18 cellular contexts compared by ENCODE assay signal in genomic region chr2:238138331-238139102, GRCh38. TPM values are rescaled to one million over a fixed set of nuclear protein-coding genes. Genes with fewer than 3 reads are reported as not detected.
A peak's percentile ranks its signal among the peaks of the same experiment; 100 is the strongest.
DNase-seq lines count a peak whose midpoint lies in the region; ATAC-seq and TF ChIP-seq lines count a peak whose summit lies in the region.
"Had no signal": no experiment of that assay in that cellular context is flagged by ENCODE, and none has a peak within 500 bp of the region (broad histone marks: within the 10 kb centered on the region; RNA-seq: fewer than 3 reads in every experiment).

TSS of gene KLHL30 (plus strand) at chr2:238138668. CDS start at chr2:238140755, 2,087 bp downstream.

- no peaks in the 10 kb centered on the region for H3K79me2 ChIP-seq in DOHH2 (ENCODE audit: control insufficient read depth, low read length)

- POLR2A ChIA-PET in activated CD8-positive, alpha-beta T cell treated with anti-CD3 and anti-CD28 coated beads for 36 hours (lab: Charles Lee): interaction anchor here (0.6 kb wide), 1 partner anchor 255 kb away, joined by 3 read pairs; no protein-coding TSS in a partner anchor

- H3K4me3 ChIP-seq in DOHH2 (ENCODE audit: low read length) (peak within 1 kb of the TSS; percentile 1), left ventricle myocardium inferior (peak within 1 kb of the TSS; percentile 65), sigmoid colon (peak within 1 kb of the TSS in 3 of 4 donors; percentile 4 to 38 (median 20))
- H3K4me3 ChIP-seq: adrenal gland had no signal

- H3K4me1 ChIP-seq in DOHH2 (ENCODE audit: control insufficient read depth, low read length) (peaks cover 19% of the 10 kb centered on the region), left ventricle myocardium inferior (peaks cover 70% of the 10 kb centered on the region), sigmoid colon (peaks cover 0 to 30% (median 25%) of the 10 kb centered on the region in 4 donors)
- H3K4me1 ChIP-seq: adrenal gland had no signal

- H3K4me3 Mint-ChIP-seq in activated CD8-positive, alpha-beta T cell treated with anti-CD3 and anti-CD28 coated beads for 36 hours: no peak within 1 kb of the TSS
- H3K4me3 Mint-ChIP-seq: neural crest cell had no signal

- peak; percentile 68 for DNase-seq in SK-N-DZ (ENCODE audit: low spot score)
- DNase-seq in left ventricle myocardium inferior: peak; percentile 72
- no peak for DNase-seq in sigmoid colon
- DNase-seq in activated CD8-positive, alpha-beta T cell treated with anti-CD3 and anti-CD28 coated beads for 36 hours: no peak
- no peak for DNase-seq in NCI-H510A (lab: John Stamatoyannopoulos, UW)
- no peak for DNase-seq in SW480 (ENCODE audit: low spot score)
- DNase-seq: activated T-cell treated with anti-CD3 and anti-CD28 coated beads, Interleukin-2, amount 50 U/mL, for 48 hours; adrenal gland; DMS79 treated with DMSO at 0.1 percent for 48 hours; kidney glomerular epithelial cell; NCI-H1105; NCI-H524 treated with DMSO at 0.1 percent for 48 hours had no signal

- no peaks in the 10 kb centered on the region for H3K9me2 ChIP-seq in DOHH2 (replicated peaks; ENCODE audit: control insufficient read depth, low read length)

- H3F3A ChIP-seq in DOHH2 (ENCODE audit: control insufficient read depth, insufficient read depth): no peaks in the 10 kb centered on the region

- TF ChIP-seq POLR2A in sigmoid colon (IDR thresholded peaks at IDR 0.05): no peak

- ATAC-seq in activated CD8-positive, alpha-beta T cell treated with anti-CD3 and anti-CD28 coated beads for 36 hours: no peak
- no peak for ATAC-seq in HG03159 (IDR thresholded peaks at IDR 0.05; ENCODE audit: unreplicated experiment)
- ATAC-seq: activated CD4-positive, CD25-positive, alpha-beta regulatory T cell treated with anti-CD3 and anti-CD28 coated beads, Interleukin-2, amount 50 U/mL, for 24 hours; SK-N-SH treated with all-trans-retinoic acid at 6 μM for 48 hours had no signal

- CTCF ChIA-PET in activated CD8-positive, alpha-beta T cell treated with anti-CD3 and anti-CD28 coated beads for 36 hours (lab: Charles Lee): interaction anchor here (1.0 to 1.7 kb wide), 4 partner anchors 14 to 212 kb away, joined by 3 to 11 read pairs (median 5); no protein-coding TSS in a partner anchor

- H3K27me3 Mint-ChIP-seq in activated CD8-positive, alpha-beta T cell treated with anti-CD3 and anti-CD28 coated beads for 36 hours: no peaks in the 10 kb centered on the region

- H3K36me3 Mint-ChIP-seq in activated CD8-positive, alpha-beta T cell treated with anti-CD3 and anti-CD28 coated beads for 36 hours (ENCODE audit: low read depth): no peaks in the 10 kb centered on the region

- peaks cover 7% of the 10 kb centered on the region for H3K4me1 Mint-ChIP-seq in activated CD8-positive, alpha-beta T cell treated with anti-CD3 and anti-CD28 coated beads for 36 hours (ENCODE audit: low read depth)
- H3K4me1 Mint-ChIP-seq: neural crest cell had no signal

- H3K27ac ChIP-seq in DOHH2 (ENCODE audit: low read depth, low read length) (no peak within 1 kb of the TSS), left ventricle myocardium inferior (replicated peaks) (peak within 1 kb of the TSS; percentile 94), sigmoid colon (peak within 1 kb of the TSS in 2 of 4 donors; percentile 27 to 29)
- H3K27ac ChIP-seq: adrenal gland had no signal

- no peak for TF ChIP-seq CTCF in DOHH2 (IDR thresholded peaks at IDR 0.05; ENCODE audit: low read depth, low read length, poor library complexity, severe bottlenecking)
- TF ChIP-seq CTCF in left ventricle myocardium inferior (IDR thresholded peaks at IDR 0.05; ENCODE audit: borderline replicate concordance): no peak
- no peak for TF ChIP-seq CTCF in sigmoid colon (IDR thresholded peaks at IDR 0.05)
- TF ChIP-seq CTCF in activated CD8-positive, alpha-beta T cell treated with anti-CD3 and anti-CD28 coated beads for 36 hours (IDR thresholded peaks at IDR 0.05): no peak

- peak within 1 kb of the TSS; percentile 43 for H3K4me2 ChIP-seq in DOHH2 (ENCODE audit: low read length)

- no peaks in the 10 kb centered on the region for H3K27me3 ChIP-seq in DOHH2 (ENCODE audit: control insufficient read depth, low read length)
- H3K27me3 ChIP-seq in left ventricle myocardium inferior (ENCODE audit: low read depth): peaks cover 7% of the 10 kb centered on the region
- no peaks in the 10 kb centered on the region for H3K27me3 ChIP-seq in sigmoid colon
- H3K27me3 ChIP-seq: adrenal gland had no signal

- no peaks in the 10 kb centered on the region for H3K9me3 ChIP-seq in DOHH2 (ENCODE audit: control insufficient read depth, insufficient read depth, low read length)
- no peaks in the 10 kb centered on the region for H3K9me3 ChIP-seq in left ventricle myocardium inferior (replicated peaks)
- H3K9me3 ChIP-seq in sigmoid colon: no peaks in the 10 kb centered on the region
- H3K9me3 ChIP-seq: adrenal gland had no signal

- 46 to 68% methylated on average over 20 of the region's 20 CpGs for WGBS in sigmoid colon, 2 donors

- H3K27ac Mint-ChIP-seq in activated CD8-positive, alpha-beta T cell treated with anti-CD3 and anti-CD28 coated beads for 36 hours: no peak within 1 kb of the TSS

- TF ChIP-seq EP300 in sigmoid colon (IDR thresholded peaks at IDR 0.05): no peak

- no peaks in the 10 kb centered on the region for H3K9me3 Mint-ChIP-seq in activated CD8-positive, alpha-beta T cell treated with anti-CD3 and anti-CD28 coated beads for 36 hours
- H3K9me3 Mint-ChIP-seq: neural crest cell had no signal

- H3K36me3 ChIP-seq in DOHH2 (ENCODE audit: control insufficient read depth, low read length): no peaks in the 10 kb centered on the region
- H3K36me3 ChIP-seq in left ventricle myocardium inferior: peaks cover 7% of the 10 kb centered on the region
- no peaks in the 10 kb centered on the region for H3K36me3 ChIP-seq in sigmoid colon
- H3K36me3 ChIP-seq: adrenal gland had no signal

- H4K20me1 ChIP-seq in DOHH2 (ENCODE audit: control insufficient read depth, insufficient read depth, low read depth, low read length): no peaks in the 10 kb centered on the region

- intact Hi-C loops in left ventricle myocardium inferior (cut with micrococcal nuclease) (no loop called here), sigmoid colon (cut with DNase I) (no loop called here)
- intact Hi-C loops in activated CD8-positive, alpha-beta T cell treated with anti-CD3 and anti-CD28 coated beads for 36 hours (cut with micrococcal nuclease): no loop called here

RNA-seq across cellular contexts. Expression of gene KLHL30, which starts in this region (rescaled TPM):
- polyA plus RNA-seq in SK-N-DZ (2014; cell fraction: cytosol; rRNA removed): 4.3 and 6.4 TPM in 2 replicates
- 6.6 and 8.2 TPM in 2 replicates for polyA plus RNA-seq in SK-N-DZ (2014; cell fraction: nucleus; rRNA removed)
- total RNA-seq in left ventricle myocardium inferior (17.3 TPM), sigmoid colon (1 to 10 TPM in 1 of 4 donors, under 1 TPM in 3; 0.49 to 3.6 (median 0.76) TPM)
- polyA plus RNA-seq in sigmoid colon: under 1 TPM in 1 of 3 donors, not detected in 2; 0.19 TPM
- total RNA-seq in activated CD8-positive, alpha-beta T cell treated with anti-CD3 and anti-CD28 coated beads for 36 hours: not detected
- total RNA-seq: dermis microvascular lymphatic vessel endothelial cell had no signal

Comparison
In these comparisons a context has a peak if more than half of its experiments do, and no peak if none do; other contexts are left out.
1. H3K4me3 ChIP-seq: peak in every context shown above with its lines; median percentile 65 in left ventricle myocardium inferior; 20 in sigmoid colon; 1 in DOHH2.
2. DNase-seq: peak in SK-N-DZ (single experiment) and left ventricle myocardium inferior (single experiment); none in sigmoid colon (single experiment), activated CD8-positive, alpha-beta T cell treated with anti-CD3 and anti-CD28 coated beads for 36 hours (single experiment), NCI-H510A (single experiment) and SW480 (single experiment).